In genomic region chr2:197677483-197677882, GRCh38 we compare ENCODE assay signal across 21 cellular contexts. TPM values are rescaled to one million over a fixed set of nuclear protein-coding genes. Genes with fewer than 3 reads are reported as not detected.
A peak's percentile ranks its signal among the peaks of the same experiment; 100 is the strongest.
DNase-seq lines count a peak whose midpoint lies in the region; ATAC-seq, FAIRE-seq and TF ChIP-seq lines count a peak whose summit lies in the region.
"Had no signal": no experiment of that assay in that cellular context is flagged by ENCODE, and none has a peak within 500 bp of the region (broad histone marks: within the 10 kb centered on the region; RNA-seq: fewer than 3 reads in every experiment).

No MANE protein-coding gene starts in this region.

- H3K4me1 Mint-ChIP-seq in HFFc6 (ENCODE audit: low read depth), result peaks cover 30% of the 10 kb centered on the region
- H3K4me1 Mint-ChIP-seq in astrocyte (ENCODE audit: low read depth, unreplicated experiment), result peaks cover 21% of the 10 kb centered on the region
- H3K4me1 Mint-ChIP-seq: activated naive CD4-positive, alpha-beta T cell treated with anti-CD3 and anti-CD28 coated beads, Interleukin-2, amount 50 U/mL, for 24 hours; naive thymus-derived CD4-positive, alpha-beta T cell had no signal

- DNase-seq in A172 (ENCODE audit: low spot score) (peak; percentile 11), HFFc6 (peak; percentile 30), astrocyte (ENCODE audit: low read depth) (no peak), islet precursor cell (peak; percentile 63), DMS114 treated with DMSO at 0.1 percent for 48 hours (lab: John Stamatoyannopoulos, UW; ENCODE audit: unreplicated experiment) (no peak), aorta (no peak)
- DNase-seq: activated CD4-positive, alpha-beta T cell treated with anti-CD3 and anti-CD28 coated beads for 48 hours; CD8-positive, alpha-beta T cell; DND-41; gastrocnemius medialis; naive thymus-derived CD4-positive, alpha-beta T cell; NCI-H1436 treated with DMSO at 0.1 percent for 48 hours; NCI-H345; psoas muscle; SJCRH30; stimulated activated naive CD4-positive, alpha-beta T cell treated with Interleukin-2 at 50 U/mL for 16 hours; T-helper 9 cell had no signal

- no peak overlapping the region for H3K27ac ChIP-seq in astrocyte (ENCODE audit: low read depth, low read length)
- no peak overlapping the region for H3K27ac ChIP-seq in aorta (ENCODE audit: low read depth in 1 of 2, low read length in 2 of 2)
- H3K27ac ChIP-seq: gastrocnemius medialis, psoas muscle, SJCRH30 had no signal

- H3K9me3 Mint-ChIP-seq in HFFc6, result no peaks in the 10 kb centered on the region
- H3K9me3 Mint-ChIP-seq in astrocyte (ENCODE audit: unreplicated experiment), result no peaks in the 10 kb centered on the region
- H3K9me3 Mint-ChIP-seq: activated naive CD4-positive, alpha-beta T cell treated with anti-CD3 and anti-CD28 coated beads, Interleukin-2, amount 50 U/mL, for 24 hours; CD8-positive, alpha-beta T cell had no signal

- ATAC-seq in HG03439 (IDR thresholded peaks at IDR 0.05; ENCODE audit: unreplicated experiment) (no peak), aorta (ENCODE audit: low FRiP score) (no peak), HG02870 (IDR thresholded peaks at IDR 0.05; ENCODE audit: unreplicated experiment) (no peak)
- ATAC-seq: CD8-positive, alpha-beta T cell; gastrocnemius medialis; K562; naive thymus-derived CD4-positive, alpha-beta T cell; psoas muscle had no signal

- FAIRE-seq in astrocyte (lab: Jason Lieb, UNC), result no peak
- FAIRE-seq: K562 had no signal

- H3K4me3 ChIP-seq in astrocyte (ENCODE audit: insufficient read depth, low read depth, low read length) (no peak overlapping the region), aorta (ENCODE audit: low read length in 2 of 2) (no peak overlapping the region)
- H3K4me3 ChIP-seq: gastrocnemius medialis, K562, psoas muscle, SJCRH30 had no signal

- no peaks in the 10 kb centered on the region for H3K9me3 ChIP-seq in astrocyte (ENCODE audit: insufficient read depth, low read depth, low read length)
- H3K9me3 ChIP-seq in aorta (ENCODE audit: control insufficient read depth, low read length), result no peaks in the 10 kb centered on the region
- H3K9me3 ChIP-seq: gastrocnemius medialis, psoas muscle, SJCRH30 had no signal

- 64 to 66% methylated on average over 2 of the region's 2 CpGs for WGBS in aorta, 2 donors

- no peaks in the 10 kb centered on the region for H3K79me2 ChIP-seq in astrocyte (ENCODE audit: insufficient read depth, low read length)

- H4K20me1 ChIP-seq in astrocyte (ENCODE audit: insufficient read depth, low read length), result no peaks in the 10 kb centered on the region

- H3K4me3 Mint-ChIP-seq in HFFc6, result no peak overlapping the region
- H3K4me3 Mint-ChIP-seq in astrocyte (ENCODE audit: unreplicated experiment), result no peak overlapping the region
- H3K4me3 Mint-ChIP-seq: activated naive CD4-positive, alpha-beta T cell treated with anti-CD3 and anti-CD28 coated beads, Interleukin-2, amount 50 U/mL, for 24 hours; CD8-positive, alpha-beta T cell; naive thymus-derived CD4-positive, alpha-beta T cell had no signal

- no peak overlapping the region for H2AFZ ChIP-seq in astrocyte (ENCODE audit: low read depth, low read length)

- intact Hi-C loops in aorta (cut with DNase I), result no loop called here

- no peaks in the 10 kb centered on the region for H3K36me3 ChIP-seq in astrocyte (ENCODE audit: insufficient read depth, low read length)
- H3K36me3 ChIP-seq in aorta (ENCODE audit: control insufficient read depth in 1 of 2, insufficient read depth in 2 of 2, low read length in 1 of 2), result no peaks in the 10 kb centered on the region
- H3K36me3 ChIP-seq: gastrocnemius medialis, SJCRH30 had no signal

- H3K27ac Mint-ChIP-seq in HFFc6 (no peak overlapping the region), astrocyte (ENCODE audit: unreplicated experiment) (peak overlapping the region; percentile 28)
- H3K27ac Mint-ChIP-seq: activated naive CD4-positive, alpha-beta T cell treated with anti-CD3 and anti-CD28 coated beads, Interleukin-2, amount 50 U/mL, for 24 hours; CD8-positive, alpha-beta T cell; naive thymus-derived CD4-positive, alpha-beta T cell had no signal

- H3K36me3 Mint-ChIP-seq in HFFc6 (ENCODE audit: low read depth) (no peaks in the 10 kb centered on the region), astrocyte (ENCODE audit: low read depth, unreplicated experiment) (peaks cover 3% of the 10 kb centered on the region)
- H3K36me3 Mint-ChIP-seq: activated naive CD4-positive, alpha-beta T cell treated with anti-CD3 and anti-CD28 coated beads, Interleukin-2, amount 50 U/mL, for 24 hours; CD8-positive, alpha-beta T cell had no signal

- H3K9ac ChIP-seq in astrocyte (ENCODE audit: low read length), result no peak overlapping the region

- H3K27me3 Mint-ChIP-seq in HFFc6 (ENCODE audit: insufficient read depth), result peaks cover 3% of the 10 kb centered on the region; the same call in 1 of the 2 replicates
- H3K27me3 Mint-ChIP-seq in astrocyte (ENCODE audit: low read depth, unreplicated experiment), result peaks cover 2% of the 10 kb centered on the region

- TF ChIP-seq CTCF in HFFc6 (IDR thresholded peaks at IDR 0.05), result no peak
- TF ChIP-seq CTCF in astrocyte (IDR thresholded peaks at IDR 0.05; ENCODE audit: insufficient read depth, low read depth, low read length), result no peak

- no peaks in the 10 kb centered on the region for H3K4me1 ChIP-seq in astrocyte (ENCODE audit: insufficient read depth, low read length)
- peaks cover 0 to 4% of the 10 kb centered on the region in 2 donors for H3K4me1 ChIP-seq in aorta (ENCODE audit: control insufficient read depth in 1 of 2, insufficient read depth in 2 of 2, low read length in 2 of 2)
- H3K4me1 ChIP-seq: psoas muscle, SJCRH30 had no signal

- H3K27me3 ChIP-seq in astrocyte (ENCODE audit: insufficient read depth, low read length), result no peaks in the 10 kb centered on the region
- no peaks in the 10 kb centered on the region for H3K27me3 ChIP-seq in aorta (ENCODE audit: control insufficient read depth in 1 of 2, insufficient read depth in 2 of 2, low read length in 1 of 2)
- H3K27me3 ChIP-seq: gastrocnemius medialis, SJCRH30 had no signal

- no peak overlapping the region for H3K4me2 ChIP-seq in astrocyte (ENCODE audit: low read length)

RNA-seq across cellular contexts. Expression of gene RFTN2, which starts 2.1 kb away (rescaled TPM):
- total RNA-seq in A172 (2014; rRNA removed; shearing (Covaris generic)), result 0.12 TPM in 1 of 2 replicates, not detected in the other
- total RNA-seq in HFFc6 (2021; fragmentation: NEBNext Ultra II Directional; extraction: Animal tissue kit (Norgen Biotek cat#: 25700)), result under 1 TPM in 5 of 6 experiments, not detected in 1; 0.05 to 0.45 (median 0.13) TPM
- total RNA-seq in astrocyte (7.1 and 8.1 TPM in 2 replicates), aorta (10 to 100 TPM; 17.5 to 22.2 TPM)
- 1 to 10 TPM; 8.0 to 8.8 TPM for polyA plus RNA-seq in aorta
- total RNA-seq: CD8-positive, alpha-beta T cell had no signal

RNA-seq across cellular contexts. Expression of gene MARS2, which starts 27.7 kb away (rescaled TPM):
- 3.5 and 5.6 TPM in 2 replicates for total RNA-seq in A172 (2014; rRNA removed; shearing (Covaris generic))
- 1 to 10 TPM; 3.6 to 6.9 (median 4.3) TPM for total RNA-seq in HFFc6 (2021; fragmentation: NEBNext Ultra II Directional; extraction: Animal tissue kit (Norgen Biotek cat#: 25700))
- total RNA-seq in astrocyte (8.2 and 8.6 TPM in 2 replicates), aorta (1 to 10 TPM; 3.6 to 3.7 TPM)
- polyA plus RNA-seq in aorta, result 1 to 10 TPM in 1 of 2 donors, under 1 TPM in 1; 0.74 to 1.5 TPM

Comparison
In these comparisons a context has a peak if more than half of its experiments do, and no peak if none do; other contexts are left out.
1. DNase-seq: peak in A172 (single experiment), HFFc6 (single experiment) and islet precursor cell (single experiment); none in astrocyte (single experiment), DMS114 treated with DMSO at 0.1 percent for 48 hours (single experiment) and aorta (0 of 2).